In the genomic region with DNA sequence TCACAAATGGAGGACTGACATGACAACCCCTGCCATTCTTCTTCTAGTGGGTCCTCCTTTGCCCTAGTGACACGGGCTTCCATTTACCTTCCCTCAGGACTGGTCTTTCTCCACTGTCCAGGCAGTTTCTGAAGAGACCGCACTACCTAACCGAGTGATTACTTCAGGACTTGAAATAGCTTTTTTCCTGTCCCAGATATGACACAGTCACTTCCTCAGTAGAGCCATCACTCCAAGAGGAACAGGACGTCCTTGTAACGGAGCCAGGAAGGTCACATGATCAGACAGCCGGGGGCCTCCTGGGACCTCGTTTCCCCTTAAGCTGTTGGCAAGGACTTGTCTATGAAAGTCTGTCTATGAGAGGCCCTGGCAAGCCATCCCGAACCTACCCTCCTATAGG, we compare ENCODE assay signal across 9 cellular contexts.
DNase-seq lines count a peak whose midpoint lies in the region; ATAC-seq, FAIRE-seq and TF ChIP-seq lines count a peak whose summit lies in the region.
"Had no signal": no experiment of that assay in that cellular context is flagged by ENCODE, and none has a peak within 500 bp of the region (broad histone marks: within the 10 kb centered on the region; RNA-seq: fewer than 3 reads in every experiment).

No MANE protein-coding gene starts in this region.

- H3K27ac ChIP-seq in GM12878 (ENCODE audit: control insufficient read depth, insufficient read depth) (0 out of 2 replicates have a peak overlapping the region, but pooled peaks have one; percentile 8), skeletal muscle tissue (ENCODE audit: low read depth, low read length) (peak overlapping the region; percentile 92)

- no peak for FAIRE-seq in GM12878 (lab: Jason Lieb, UNC)

- in situ Hi-C loops in KBM-7 (cut with MboI; ENCODE audit: low pct_unique_long_range_greater_than_20kb, low sequenced_read_pairs) (no loop called here), GM12878 (cut with MboI) (no loop called here)

- no peak for TF ChIP-seq CTCF in GM12878 (IDR thresholded peaks at IDR 0.05 in 2 of 3, conservative IDR thresholded peaks at IDR 0.05 in 1 of 3; ENCODE audit: control insufficient read depth in 2 of 3, extremely low read depth in 1 of 3, insufficient read depth in 1 of 3, low read depth in 3 of 3, low read length in 3 of 3)

- intact Hi-C loops in GM12878 (cut with micrococcal nuclease; ENCODE audit: unreplicated experiment), result no loop called here
- intact Hi-C loops in activated naive CD4-positive, alpha-beta T cell treated with anti-CD3 and anti-CD28 coated beads for 36 hours (cut with micrococcal nuclease), result no loop called here

- CTCF ChIA-PET in GM12878 (lab: Yijun Ruan, JAX), result interaction anchor here (1.0 to 1.4 kb wide), 2 partner anchors 89 to 113 kb away, joined by 3 to 4 read pairs; no protein-coding TSS in a partner anchor
- CTCF ChIA-PET in activated naive CD4-positive, alpha-beta T cell treated with anti-CD3 and anti-CD28 coated beads for 36 hours (lab: Charles Lee), result interaction anchor here (0.6 kb wide), 1 partner anchor 8 kb away, joined by 3 read pairs; no protein-coding TSS in a partner anchor

- RAD21 ChIA-PET in GM12878 (lab: Charles Lee; ENCODE audit: unreplicated experiment), result interaction anchor here (1.0 to 1.7 kb wide), 2 partner anchors 10 to 113 kb away, joined by 3 read pairs; no protein-coding TSS in a partner anchor

- H3K4me3 ChIP-seq in GM12878, result no peak overlapping the region
- peak overlapping the region; percentile 30 to 58 (median 55) for H3K4me3 ChIP-seq in skeletal muscle tissue (ENCODE audit: low read length in 3 of 3)

- H3K9me3 Mint-ChIP-seq in activated naive CD4-positive, alpha-beta T cell treated with anti-CD3 and anti-CD28 coated beads for 36 hours, result peaks cover 2% of the 10 kb centered on the region
- H3K9me3 Mint-ChIP-seq in stimulated activated effector memory CD8-positive, alpha-beta T cell treated with anti-CD3 and anti-CD28 coated beads, Interleukin-12 subunit alpha, Interleukin-12 subunit beta, amount 100 ng/mL, for 72 hours, result no peaks in the 10 kb centered on the region

- no peaks in the 10 kb centered on the region for H4K20me1 ChIP-seq in GM12878 (ENCODE audit: control insufficient read depth, insufficient read depth)

- H3K9me3 ChIP-seq in GM12878 (replicated peaks; ENCODE audit: control insufficient read depth, insufficient read depth, low read length) (no peaks in the 10 kb centered on the region; the same call in 2 of the 3 replicates), skeletal muscle tissue (ENCODE audit: control insufficient read depth in 3 of 3, low read length in 3 of 3) (no peaks in the 10 kb centered on the region)

- ATAC-seq in GM12878 (no peak), HG03108 (IDR thresholded peaks at IDR 0.05; ENCODE audit: unreplicated experiment) (no peak)
- no peak for ATAC-seq in stimulated activated effector memory CD8-positive, alpha-beta T cell treated with anti-CD3 and anti-CD28 coated beads, Interleukin-12 subunit alpha, Interleukin-12 subunit beta, amount 100 ng/mL, for 72 hours

- peaks cover 35% of the 10 kb centered on the region for H3K4me1 ChIP-seq in GM12878 (ENCODE audit: control insufficient read depth, insufficient read depth, low read length)
- H3K4me1 ChIP-seq in skeletal muscle tissue (ENCODE audit: control insufficient read depth in 3 of 3, insufficient read depth in 3 of 3, low read length in 3 of 3), result peaks cover 31 to 40% (median 34%) of the 10 kb centered on the region in 3 donors

- no TSS peak for BruUV-seq in GM12878 (replicated peaks; lab: Mats Ljungman, UMichigan)

- no peak for TF ChIP-seq POLR2A in GM12878 (IDR thresholded peaks at IDR 0.05; ENCODE audit: low read depth, low read length)

- peak overlapping the region; percentile 30; the same call in 1 of the 2 replicates for H2AFZ ChIP-seq in GM12878 (ENCODE audit: control insufficient read depth, low read depth, low read length)

- no peak overlapping the region for H3K4me2 ChIP-seq in GM12878 (ENCODE audit: control insufficient read depth, insufficient read depth)

- H3K4me1 Mint-ChIP-seq in activated naive CD4-positive, alpha-beta T cell treated with anti-CD3 and anti-CD28 coated beads for 36 hours (ENCODE audit: low read depth), result peaks cover 6% of the 10 kb centered on the region
- H3K4me1 Mint-ChIP-seq in stimulated activated effector memory CD8-positive, alpha-beta T cell treated with anti-CD3 and anti-CD28 coated beads, Interleukin-12 subunit alpha, Interleukin-12 subunit beta, amount 100 ng/mL, for 72 hours, result peaks cover 5% of the 10 kb centered on the region

- no peak for TF ChIP-seq EP300 in GM12878 (IDR thresholded peaks at IDR 0.05; ENCODE audit: borderline replicate concordance in 1 of 2, control insufficient read depth in 1 of 2, low read depth in 2 of 2, low read length in 2 of 2)

- H3K9ac ChIP-seq in GM12878 (ENCODE audit: control insufficient read depth, insufficient read depth, low read length) (no peak overlapping the region), skeletal muscle tissue (ENCODE audit: low read depth in 1 of 3, low read length in 3 of 3) (peak overlapping the region in 2 of 3 donors; percentile 35 to 62)

- no peaks in the 10 kb centered on the region for H3K36me3 Mint-ChIP-seq in activated naive CD4-positive, alpha-beta T cell treated with anti-CD3 and anti-CD28 coated beads for 36 hours (ENCODE audit: low read depth)
- no peaks in the 10 kb centered on the region for H3K36me3 Mint-ChIP-seq in stimulated activated effector memory CD8-positive, alpha-beta T cell treated with anti-CD3 and anti-CD28 coated beads, Interleukin-12 subunit alpha, Interleukin-12 subunit beta, amount 100 ng/mL, for 72 hours

- TF ChIP-seq RAD21 in GM12878 (IDR thresholded peaks at IDR 0.05; ENCODE audit: insufficient read depth, low read depth, low read length), result no peak

- no peaks in the 10 kb centered on the region for H3K79me2 ChIP-seq in GM12878 (ENCODE audit: control insufficient read depth, insufficient read depth, low read length)

- WGBS in GM12878 (ENCODE audit: insufficient coverage, insufficient replicate concordance, low lambda C conversion rate, missing lambda C conversion rate), result 24% methylated on average over 8 of the region's 8 CpGs

- no peak overlapping the region for H3K4me3 Mint-ChIP-seq in activated naive CD4-positive, alpha-beta T cell treated with anti-CD3 and anti-CD28 coated beads for 36 hours
- no peak overlapping the region for H3K4me3 Mint-ChIP-seq in stimulated activated effector memory CD8-positive, alpha-beta T cell treated with anti-CD3 and anti-CD28 coated beads, Interleukin-12 subunit alpha, Interleukin-12 subunit beta, amount 100 ng/mL, for 72 hours

- H3K36me3 ChIP-seq in GM12878 (ENCODE audit: control insufficient read depth in 2 of 2, insufficient read depth in 2 of 2, low read length in 1 of 2), result no peaks in the 10 kb centered on the region
- H3K36me3 ChIP-seq in skeletal muscle tissue (ENCODE audit: control insufficient read depth in 3 of 3, insufficient read depth in 3 of 3, low read length in 3 of 3), result no peaks in the 10 kb centered on the region

- POLR2A ChIA-PET in GM12878 (lab: Charles Lee), result interaction anchor here (2.6 kb wide), 1 partner anchor 10 kb away, joined by 7 read pairs; no protein-coding TSS in a partner anchor

- SMC1A ChIA-PET in GM12878 (lab: Charles Lee; ENCODE audit: uncharacterized antibody, unreplicated experiment), result interaction anchor here (1.3 to 1.5 kb wide), 3 partner anchors 12 to 263 kb away, joined by 3 to 5 read pairs (median 3); no protein-coding TSS in a partner anchor

- no peaks in the 10 kb centered on the region for H3K27me3 ChIP-seq in GM12878 (replicated peaks in 1 of 2; ENCODE audit: control insufficient read depth in 2 of 2, insufficient read depth in 2 of 2, low read length in 1 of 2)
- H3K27me3 ChIP-seq in skeletal muscle tissue (ENCODE audit: control insufficient read depth in 3 of 3, insufficient read depth in 3 of 3, low read length in 3 of 3), result no peaks in the 10 kb centered on the region

- no peak overlapping the region for H3K27ac Mint-ChIP-seq in activated naive CD4-positive, alpha-beta T cell treated with anti-CD3 and anti-CD28 coated beads for 36 hours
- H3K27ac Mint-ChIP-seq in stimulated activated effector memory CD8-positive, alpha-beta T cell treated with anti-CD3 and anti-CD28 coated beads, Interleukin-12 subunit alpha, Interleukin-12 subunit beta, amount 100 ng/mL, for 72 hours, result no peak overlapping the region

- DNase-seq in KBM-7, result peak; percentile 86
- DNase-seq in GM12878 (ENCODE audit: low read depth, low spot score), result no peak
- DNase-seq in hypothalamus (lab: John Stamatoyannopoulos, UW), result peak in 45 of 51 donors; percentile 1 to 71 (median 25)
- DNase-seq in activated naive CD4-positive, alpha-beta T cell treated with anti-CD3 and anti-CD28 coated beads for 36 hours, result no peak
- no peak for DNase-seq in NCI-H69 (lab: John Stamatoyannopoulos, UW)
- DNase-seq in stimulated activated effector memory CD8-positive, alpha-beta T cell treated with anti-CD3 and anti-CD28 coated beads, Interleukin-12 subunit alpha, Interleukin-12 subunit beta, amount 100 ng/mL, for 72 hours (ENCODE audit: low spot score in 2 of 2), result no peak
- DNase-seq: stimulated activated naive CD8-positive, alpha-beta T cell treated with anti-CD3 and anti-CD28 coated beads, Interleukin-15, Interleukin-2, amounts not matched to agents 100 U/mL and 50 U/mL, for 24 hours had no signal

- no peaks in the 10 kb centered on the region for H3K27me3 Mint-ChIP-seq in activated naive CD4-positive, alpha-beta T cell treated with anti-CD3 and anti-CD28 coated beads for 36 hours (ENCODE audit: low read depth)

TF ChIP-seq in GM12878, 131 proteins besides CTCF, POLR2A, EP300 and RAD21 (continues in another document):
- TF ChIP-seq, protein P1, sequence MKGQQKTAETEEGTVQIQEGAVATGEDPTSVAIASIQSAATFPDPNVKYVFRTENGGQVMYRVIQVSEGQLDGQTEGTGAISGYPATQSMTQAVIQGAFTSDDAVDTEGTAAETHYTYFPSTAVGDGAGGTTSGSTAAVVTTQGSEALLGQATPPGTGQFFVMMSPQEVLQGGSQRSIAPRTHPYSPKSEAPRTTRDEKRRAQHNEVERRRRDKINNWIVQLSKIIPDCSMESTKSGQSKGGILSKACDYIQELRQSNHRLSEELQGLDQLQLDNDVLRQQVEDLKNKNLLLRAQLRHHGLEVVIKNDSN (IDR thresholded peaks at IDR 0.05; ENCODE audit: borderline replicate concordance, extremely low read length, insufficient read depth, low read depth, low read length), result peak; percentile 36
- TF ChIP-seq SUZ12 (IDR thresholded peaks at IDR 0.05; ENCODE audit: unreplicated experiment) (no peak), ASH2L (IDR thresholded peaks at IDR 0.05; ENCODE audit: borderline replicate concordance, low read depth) (no peak), YBX1 (IDR thresholded peaks at IDR 0.05) (no peak), MEF2B (IDR thresholded peaks at IDR 0.05; ENCODE audit: partially characterized antibody, poor library complexity, severe bottlenecking) (no peak), SPI1 (IDR thresholded peaks at IDR 0.05; ENCODE audit: borderline replicate concordance, insufficient read depth, low read depth, low read length) (peak; percentile 19; the same call in 1 of the 2 replicates), KLF5 (IDR thresholded peaks at IDR 0.05; ENCODE audit: partially characterized antibody) (no peak), JUND (IDR thresholded peaks at IDR 0.05; ENCODE audit: low read depth, low read length) (no peak)

Comparison
In these comparisons a context has a peak if more than half of its experiments do, and no peak if none do; other contexts are left out.
1. DNase-seq: peak in KBM-7 (single experiment) and hypothalamus (45 of 51); none in GM12878 (single experiment), activated naive CD4-positive, alpha-beta T cell treated with anti-CD3 and anti-CD28 coated beads for 36 hours (single experiment), NCI-H69 (single experiment) and stimulated activated effector memory CD8-positive, alpha-beta T cell treated with anti-CD3 and anti-CD28 coated beads, Interleukin-12 subunit alpha, Interleukin-12 subunit beta, amount 100 ng/mL, for 72 hours (0 of 2).